Comparison of ENCODE assay signal across 25 cellular contexts in genomic region chr10:84600947-84601346, GRCh38.
DNase-seq lines count a peak whose midpoint lies in the region; ATAC-seq and TF ChIP-seq lines count a peak whose summit lies in the region.
"Had no signal": no experiment of that assay in that cellular context is flagged by ENCODE, and none has a peak within 500 bp of the region (broad histone marks: within the 10 kb centered on the region; RNA-seq: fewer than 3 reads in every experiment).

No MANE protein-coding gene starts in this region.

- H3K9me3 ChIP-seq in neuronal stem cell (replicated peaks in 1 of 2; ENCODE audit: control insufficient read depth in 2 of 2, insufficient read depth in 1 of 2, low read depth in 1 of 2, low read length in 2 of 2) (peaks cover 0 to 3% of the 10 kb centered on the region in 2 donors), trophoblast cell (ENCODE audit: insufficient read depth, low read depth, low read length) (peaks cover 5% of the 10 kb centered on the region)
- H3K9me3 ChIP-seq: A549, BE2C had no signal

- H4K91ac ChIP-seq in neuronal stem cell (ENCODE audit: low read depth, low read length, poor library complexity) = no peak overlapping the region
- H4K91ac ChIP-seq in trophoblast cell (ENCODE audit: low read depth, low read length) = no peak overlapping the region

- H2AK5ac ChIP-seq in neuronal stem cell (ENCODE audit: low read depth, low read length) = peak overlapping the region; percentile 39
- H2AK5ac ChIP-seq in trophoblast cell (ENCODE audit: low read length) = no peak overlapping the region

- H3K4ac ChIP-seq in neuronal stem cell (ENCODE audit: low read length) (no peak overlapping the region), trophoblast cell (ENCODE audit: low read depth, low read length) (no peak overlapping the region)

- H3K18ac ChIP-seq in neuronal stem cell (ENCODE audit: low read length) = no peak overlapping the region
- H3K18ac ChIP-seq in trophoblast cell (ENCODE audit: low read length) = no peak overlapping the region

- DNase-seq in AG20443 (ENCODE audit: low spot score) (peak; percentile 4), islet precursor cell (peak; percentile 36), neuronal stem cell (ENCODE audit: low spot score) (no peak), trophoblast cell (no peak), epidermal melanocyte (ENCODE audit: insufficient read length, low spot score) (no peak), Kasumi-1 (lab: John Stamatoyannopoulos, UW) (no peak), dorsolateral prefrontal cortex (no peak)
- DNase-seq: BE2C; C1 segment of cervical spinal cord; CD4-positive, alpha-beta memory T cell; CD4-positive, CD25-positive, alpha-beta regulatory T cell; CD8-positive, alpha-beta memory T cell; COR-L47; DMS 273 treated with DMSO at 0.1 percent for 48 hours; DMS153; DMS53; DMS79; DND-41; EL; GDM1 had no signal

- H3K79me1 ChIP-seq in neuronal stem cell (ENCODE audit: low read depth, low read length) = no peaks in the 10 kb centered on the region
- H3K79me1 ChIP-seq in trophoblast cell (ENCODE audit: low read length) = no peaks in the 10 kb centered on the region

- H3K4me1 ChIP-seq in neuronal stem cell (ENCODE audit: control insufficient read depth in 2 of 2, insufficient read depth in 1 of 2, low read depth in 1 of 2, low read length in 2 of 2) (peaks cover 0 to 3% of the 10 kb centered on the region in 2 donors), trophoblast cell (ENCODE audit: control insufficient read depth in 1 of 2, insufficient read depth in 2 of 2, low read length in 2 of 2) (peaks cover 0 to 1% of the 10 kb centered on the region in 2 experiments)
- H3K4me1 ChIP-seq: A549, BE2C, BLaER1 had no signal

- no peak for TF ChIP-seq CTCF in dorsolateral prefrontal cortex (IDR thresholded peaks at IDR 0.05 in 54 of 56, conservative IDR thresholded peaks at IDR 0.05 in 2 of 56; ENCODE audit: low read depth in 1 of 56, partially characterized antibody in 56 of 56)

- no peak overlapping the region for H3K4me2 ChIP-seq in neuronal stem cell (ENCODE audit: insufficient read depth, low read length, poor library complexity, severe bottlenecking)
- H3K4me2 ChIP-seq in trophoblast cell (ENCODE audit: low read length) = no peak overlapping the region
- H3K4me2 ChIP-seq: A549, BLaER1 had no signal

- peaks cover 2 to 20% (median 12%) of the 10 kb centered on the region in 3 experiments for H3K27me3 ChIP-seq in neuronal stem cell (ENCODE audit: control insufficient read depth in 3 of 3, insufficient read depth in 3 of 3, low read depth in 1 of 3, low read length in 3 of 3)
- peaks cover 14% of the 10 kb centered on the region for H3K27me3 ChIP-seq in trophoblast cell (ENCODE audit: insufficient read depth, low read length)
- H3K27me3 ChIP-seq in dorsolateral prefrontal cortex = peaks cover 0 to 12% (median 0%) of the 10 kb centered on the region in 45 donors
- H3K27me3 ChIP-seq: BE2C, BLaER1 had no signal

- no peak overlapping the region for H2AFZ ChIP-seq in neuronal stem cell (ENCODE audit: low read length)
- no peak overlapping the region for H2AFZ ChIP-seq in trophoblast cell (ENCODE audit: insufficient read depth, low read length, poor library complexity)

- H3K9ac ChIP-seq in neuronal stem cell (ENCODE audit: low read depth, low read length, poor library complexity) (no peak overlapping the region), trophoblast cell (ENCODE audit: low read length) (no peak overlapping the region)
- H3K9ac ChIP-seq: BLaER1 had no signal

- H3K23ac ChIP-seq in neuronal stem cell (ENCODE audit: low read depth, low read length, poor library complexity) (no peak overlapping the region), trophoblast cell (ENCODE audit: low read length) (peak overlapping the region; percentile 90)

- intact Hi-C loops in dorsolateral prefrontal cortex (cut with DNase I) = no loop called here

- no peaks in the 10 kb centered on the region for H3K79me2 ChIP-seq in trophoblast cell (ENCODE audit: control insufficient read depth, insufficient read depth, low read length, poor library complexity)

- no peak overlapping the region for H2BK15ac ChIP-seq in neuronal stem cell (ENCODE audit: low read length)

- H3K27ac ChIP-seq in neuronal stem cell (replicated peaks; ENCODE audit: low read length) = no peak overlapping the region
- no peak overlapping the region for H3K27ac ChIP-seq in trophoblast cell (ENCODE audit: low read depth, low read length)
- no peak overlapping the region for H3K27ac ChIP-seq in dorsolateral prefrontal cortex
- H3K27ac ChIP-seq: 22Rv1, A549, BLaER1 had no signal

- no peak overlapping the region for H4K12ac ChIP-seq in trophoblast cell (ENCODE audit: low read depth, low read length)

- no peak overlapping the region for H2BK12ac ChIP-seq in neuronal stem cell (ENCODE audit: low read length)
- H2BK12ac ChIP-seq in trophoblast cell (ENCODE audit: low read length) = no peak overlapping the region

- WGBS in neuronal stem cell (ENCODE audit: extremely low coverage in 2 of 2, insufficient read length in 2 of 2, insufficient replicate concordance in 1 of 2), 2 donors = no CpG with 5 or more reads among the region's 6 CpGs
- WGBS in trophoblast cell (ENCODE audit: extremely low coverage, insufficient coverage, insufficient read length) = no CpG with 5 or more reads among the region's 6 CpGs

- no peaks in the 10 kb centered on the region for H3K36me3 ChIP-seq in neuronal stem cell (replicated peaks in 1 of 2; ENCODE audit: control insufficient read depth in 2 of 2, insufficient read depth in 2 of 2, low read length in 2 of 2)
- no peaks in the 10 kb centered on the region for H3K36me3 ChIP-seq in trophoblast cell (ENCODE audit: control insufficient read depth in 1 of 2, insufficient read depth in 2 of 2, low read length in 2 of 2)
- H3K36me3 ChIP-seq: BE2C, BLaER1 had no signal

- H3K4me3 ChIP-seq in neuronal stem cell (ENCODE audit: low read length in 2 of 2) = no peak overlapping the region
- H3K4me3 ChIP-seq in trophoblast cell (ENCODE audit: low read depth, low read length) = no peak overlapping the region
- no peak overlapping the region for H3K4me3 ChIP-seq in dorsolateral prefrontal cortex
- H3K4me3 ChIP-seq: A549, BLaER1, GM12878 had no signal

- H2BK120ac ChIP-seq in neuronal stem cell (ENCODE audit: low read depth, low read length) = no peak overlapping the region
- no peak overlapping the region for H2BK120ac ChIP-seq in trophoblast cell (ENCODE audit: insufficient read depth, low read length, poor library complexity)

- H4K8ac ChIP-seq in neuronal stem cell (ENCODE audit: low read depth, low read length) (no peak overlapping the region), trophoblast cell (ENCODE audit: low read depth, low read length) (no peak overlapping the region)

- no peak for ATAC-seq in GM19035 (IDR thresholded peaks at IDR 0.05; ENCODE audit: unreplicated experiment)
- ATAC-seq: A549, GM12878 had no signal

- H3K14ac ChIP-seq in neuronal stem cell (ENCODE audit: low read length) (no peak overlapping the region), trophoblast cell (ENCODE audit: low read length) (no peak overlapping the region)

- H2BK5ac ChIP-seq in neuronal stem cell (ENCODE audit: low read length) (no peak overlapping the region), trophoblast cell (ENCODE audit: low read depth, low read length, poor library complexity) (no peak overlapping the region)

Comparison
In these comparisons a context has a peak if more than half of its experiments do, and no peak if none do; other contexts are left out.
1. DNase-seq: peak in AG20443 (single experiment) and islet precursor cell (single experiment); none in neuronal stem cell (single experiment), trophoblast cell (0 of 2), epidermal melanocyte (single experiment), Kasumi-1 (0 of 2) and dorsolateral prefrontal cortex (0 of 10).